ENCODE assay signal across 9 cellular contexts in the genomic region with DNA sequence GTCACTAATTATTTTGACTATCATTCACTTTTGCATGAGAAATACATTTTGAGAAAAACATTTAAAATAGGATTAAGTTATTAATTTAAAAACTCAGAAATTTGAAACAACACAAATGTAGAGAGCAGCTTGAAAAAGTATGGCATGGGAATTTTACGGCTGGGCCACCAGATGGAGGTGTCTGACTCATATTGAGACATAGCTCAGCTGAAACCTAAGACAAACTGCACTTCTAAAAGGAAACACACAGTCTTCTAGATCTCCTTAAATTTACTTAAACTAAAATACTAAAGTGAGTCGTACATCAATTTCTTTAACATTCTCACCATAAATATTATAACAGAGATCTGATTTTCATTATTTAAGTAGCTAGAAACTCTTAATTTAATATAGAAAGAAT. TPM values are rescaled to one million over a fixed set of nuclear protein-coding genes. Genes with fewer than 3 reads are reported as not detected.
DNase-seq lines count a peak whose midpoint lies in the region; ATAC-seq and TF ChIP-seq lines count a peak whose summit lies in the region.
"Had no signal": no experiment of that assay in that cellular context is flagged by ENCODE, and none has a peak within 500 bp of the region (broad histone marks: within the 10 kb centered on the region; RNA-seq: fewer than 3 reads in every experiment).

No MANE protein-coding gene starts in this region.

- no peak overlapping the region for H3K4me3 ChIP-seq in fibroblast of pulmonary artery (replicated peaks; ENCODE audit: low read depth, low read length)
- no peak overlapping the region for H3K4me3 ChIP-seq in tibial artery
- H3K4me3 ChIP-seq: BLaER1 treated with 17β-estradiol and CSF1 and Interleukin-3, amounts not matched to agents 10 nM and 100 nM had no signal

- H3K27me3 ChIP-seq in tibial artery, result no peaks in the 10 kb centered on the region
- H3K27me3 ChIP-seq: BLaER1 treated with 17β-estradiol and CSF1 and Interleukin-3, amounts not matched to agents 10 nM and 100 nM had no signal

- H3K36me3 ChIP-seq in tibial artery, result no peaks in the 10 kb centered on the region
- H3K36me3 ChIP-seq: BLaER1 treated with 17β-estradiol and CSF1 and Interleukin-3, amounts not matched to agents 10 nM and 100 nM had no signal

- TF ChIP-seq CTCF in fibroblast of pulmonary artery (IDR thresholded peaks at IDR 0.05; ENCODE audit: low read length, missing control alignments), result peak; percentile 82
- peak; percentile 49 to 53 for TF ChIP-seq CTCF in tibial artery (IDR thresholded peaks at IDR 0.05)

- ATAC-seq in esophagus mucosa (no peak), GM19351 (IDR thresholded peaks at IDR 0.05; ENCODE audit: unreplicated experiment) (no peak)

- DNase-seq in NCI-H345 (lab: John Stamatoyannopoulos, UW), result peak; percentile 11
- DNase-seq in NCI-H345 treated with DMSO at 0.1 percent for 48 hours (lab: John Stamatoyannopoulos, UW; ENCODE audit: unreplicated experiment), result no peak
- peak; percentile 4 for DNase-seq in RPMI8226
- peak; percentile 91 for DNase-seq in fibroblast of pulmonary artery (ENCODE audit: low read depth)
- no peak for DNase-seq in tibial artery
- no peak for DNase-seq in activated CD4-positive, alpha-beta T cell treated with anti-CD3 and anti-CD28 coated beads for 48 hours

- intact Hi-C loops in tibial artery (cut with DNase I; ENCODE audit: low total_unique reads), result no loop called here

- no peaks in the 10 kb centered on the region for H3K9me3 ChIP-seq in tibial artery
- H3K9me3 ChIP-seq: BLaER1 treated with 17β-estradiol and CSF1 and Interleukin-3, amounts not matched to agents 10 nM and 100 nM had no signal

- no peak overlapping the region for H3K27ac ChIP-seq in tibial artery
- H3K27ac ChIP-seq: BLaER1 treated with 17β-estradiol and CSF1 and Interleukin-3, amounts not matched to agents 10 nM and 100 nM had no signal

- H3K4me1 ChIP-seq in tibial artery, result no peaks in the 10 kb centered on the region
- H3K4me1 ChIP-seq: BLaER1 treated with 17β-estradiol and CSF1 and Interleukin-3, amounts not matched to agents 10 nM and 100 nM had no signal

RNA-seq across cellular contexts. Expression of gene POSTN, which starts 41.9 kb away (rescaled TPM):
- 17.0 TPM for total RNA-seq in esophagus mucosa

Comparison
In these comparisons a context has a peak if more than half of its experiments do, and no peak if none do; other contexts are left out.
1. DNase-seq: peak in NCI-H345 (single experiment), RPMI8226 (single experiment) and fibroblast of pulmonary artery (single experiment); none in NCI-H345 treated with DMSO at 0.1 percent for 48 hours (single experiment), tibial artery (0 of 2) and activated CD4-positive, alpha-beta T cell treated with anti-CD3 and anti-CD28 coated beads for 48 hours (single experiment).